In genomic region chr9:2351324-2351723, GRCh38 we compare ENCODE assay signal across 33 cellular contexts.
"Had no signal": no experiment of that assay in that cellular context is flagged by ENCODE, and none has a peak within 500 bp of the region (broad histone marks: within the 10 kb centered on the region; RNA-seq: fewer than 3 reads in every experiment).

No MANE protein-coding gene starts in this region.

- H3K27ac ChIP-seq: adrenal gland, ascending aorta, body of pancreas, brain microvascular endothelial cell, breast epithelium, cardiac muscle cell had no signal

- H3K36me3 ChIP-seq: adrenal gland, ascending aorta, brain microvascular endothelial cell, breast epithelium, cardiac muscle cell had no signal

- H3K4me3 ChIP-seq: adrenal gland, ascending aorta, body of pancreas, breast epithelium, cardiac muscle cell had no signal

- H3K27me3 ChIP-seq: adrenal gland, ascending aorta, body of pancreas, brain microvascular endothelial cell, breast epithelium, cardiac muscle cell had no signal

- FAIRE-seq: astrocyte, bronchial epithelial cell had no signal

- ATAC-seq: activated naive CD4-positive, alpha-beta T cell treated with anti-CD3 and anti-CD28 coated beads, Interleukin-2, amount 50 U/mL, for 72 hours; activated naive CD8-positive, alpha-beta T cell treated with anti-CD3 and anti-CD28 coated beads, Interleukin-2, amount 50 U/mL, for 24 hours; activated T-cell treated with anti-CD3 and anti-CD28 coated beads, Interleukin-2, amount 50 U/mL, for 4 hours; activated T-cell treated with anti-CD3 and anti-CD28 coated beads, Interleukin-2, amount 50 U/mL, for 72 hours; activated T-helper 17 cell treated with anti-CD3 and anti-CD28 coated beads, Interleukin-2, amount 50 U/mL, for 72 hours; body of pancreas had no signal

- H3K4me1 ChIP-seq: adrenal gland, ascending aorta, body of pancreas, breast epithelium had no signal

- H3K9me3 ChIP-seq: adrenal gland, body of pancreas had no signal

- DNase-seq: activated effector memory CD4-positive, alpha-beta T cell treated with anti-CD3 and anti-CD28 coated beads, Interleukin-2, amount 50 U/mL, for 16 hours; activated effector memory CD4-positive, alpha-beta T cell treated with Interleukin-2 at 50 U/mL for 16 hours; activated gamma-delta T cell; activated gamma-delta T cell treated with Interleukin-2 at 50 U/mL for 16 hours; activated naive CD4-positive, alpha-beta T cell; activated naive CD4-positive, alpha-beta T cell treated with anti-CD3 and anti-CD28 coated beads for 36 hours; activated naive CD4-positive, alpha-beta T cell treated with anti-CD3 and anti-CD28 coated beads, Interleukin-2, amount 10 ng/mL, durations not matched to agents 7 days and 5 days; activated naive CD4-positive, alpha-beta T cell treated with anti-CD3 and anti-CD28 coated beads, Interleukin-2, amount 50 U/mL, for 16 hours; activated naive CD4-positive, alpha-beta T cell treated with Interleukin-2 at 50 U/mL for 16 hours; activated naive CD8-positive, alpha-beta T cell treated with anti-CD3 and anti-CD28 coated beads for 36 hours; activated naive CD8-positive, alpha-beta T cell treated with anti-CD3 and anti-CD28 coated beads, Interleukin-2, amount 10 ng/mL, durations not matched to agents 7 days and 5 days; activated naive CD8-positive, alpha-beta T cell treated with anti-CD3 and anti-CD28 coated beads, Interleukin-2, amount 50 U/mL, for 24 hours; activated T-cell treated with anti-CD3 and anti-CD28 coated beads, Interleukin-2, amount 50 U/mL, for 24 hours; activated T-cell treated with anti-CD3 and anti-CD28 coated beads, Interleukin-2, amount 50 U/mL, for 4 hours; activated T-cell treated with anti-CD3 and anti-CD28 coated beads, Interleukin-2, amount 50 U/mL, for 48 hours; activated T-cell treated with anti-CD3 and anti-CD28 coated beads, Interleukin-2, amount 50 U/mL, for 72 hours; adrenal gland; amniotic stem cell; amygdala; anterior cingulate cortex; aorta; body of pancreas; brain microvascular endothelial cell; caudate nucleus; central memory CD4-positive, alpha-beta T cell; cerebellar nuclear complex had no signal
